In the genomic region with DNA sequence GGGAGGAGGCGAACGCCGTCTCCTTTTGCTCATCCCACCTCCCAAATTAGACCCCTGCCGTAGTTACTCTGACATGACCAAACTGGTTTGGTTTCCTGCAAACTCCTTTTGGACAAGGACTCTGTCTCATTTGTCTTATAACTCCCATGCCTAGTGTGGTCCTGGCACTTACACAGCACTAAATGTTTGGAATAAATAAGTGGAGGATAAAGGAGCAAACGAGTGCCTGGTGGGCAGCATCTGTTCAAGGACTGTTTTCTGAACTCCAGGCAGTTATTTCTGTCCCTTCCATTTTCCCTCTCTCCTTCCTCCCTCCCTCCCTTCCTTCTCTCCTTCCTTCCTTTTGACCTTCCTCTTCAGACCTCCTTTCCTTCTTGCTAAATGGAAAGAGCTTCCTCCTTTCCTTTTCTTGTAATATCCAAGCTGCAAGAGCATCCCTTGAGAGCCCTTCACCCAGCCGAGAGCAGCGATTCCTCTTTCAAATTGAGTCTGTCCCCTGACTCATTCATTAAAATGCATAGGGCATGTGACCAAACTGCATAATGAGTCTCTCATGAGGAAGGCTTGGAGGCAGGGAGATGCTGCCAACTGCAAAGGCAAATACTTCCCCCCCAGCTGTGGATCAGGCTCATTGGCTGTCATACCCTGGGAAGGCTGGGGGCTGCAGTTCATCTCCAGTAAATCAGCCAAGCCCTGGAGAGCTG, we compare ENCODE assay signal across 9 cellular contexts.
DNase-seq lines count a peak whose midpoint lies in the region; ATAC-seq and TF ChIP-seq lines count a peak whose summit lies in the region.
"Had no signal": no experiment of that assay in that cellular context is flagged by ENCODE, and none has a peak within 500 bp of the region (broad histone marks: within the 10 kb centered on the region; RNA-seq: fewer than 3 reads in every experiment).

No MANE protein-coding gene starts in this region.

- H3K9me2 ChIP-seq in Loucy (replicated peaks; ENCODE audit: low read depth, low read length): no peaks in the 10 kb centered on the region

- H3K27ac Mint-ChIP-seq in T-helper 2 cell treated with Interferon-gamma antibody and Interleukin-4, amounts not matched to agents 5 μg/mL and 100 μg/mL, for 36 hours: peak overlapping the region; percentile 48
- H3K27ac Mint-ChIP-seq: activated naive CD4-positive, alpha-beta T cell treated with anti-CD3 and anti-CD28 coated beads, Interleukin-2, amount 50 U/mL, for 24 hours had no signal

- H3K9ac ChIP-seq in Loucy (ENCODE audit: low read depth, low read length, poor library complexity, severe bottlenecking): peak overlapping the region; percentile 10

- peak overlapping the region; percentile 23 for H3K4me3 Mint-ChIP-seq in T-helper 2 cell treated with Interferon-gamma antibody and Interleukin-4, amounts not matched to agents 5 μg/mL and 100 μg/mL, for 36 hours
- H3K4me3 Mint-ChIP-seq: activated naive CD4-positive, alpha-beta T cell treated with anti-CD3 and anti-CD28 coated beads, Interleukin-2, amount 50 U/mL, for 24 hours had no signal

- H3K79me2 ChIP-seq in Loucy (ENCODE audit: insufficient read depth, low read length): no peaks in the 10 kb centered on the region; the same call in 1 of the 2 replicates

- no peak overlapping the region for H2AFZ ChIP-seq in Loucy (ENCODE audit: low read length)
- peak overlapping the region; percentile 1 for H2AFZ ChIP-seq in neuron (ENCODE audit: low read depth, low read length)

- no peaks in the 10 kb centered on the region for H3F3A ChIP-seq in Loucy (ENCODE audit: low read depth)

- H3K9me3 ChIP-seq in Loucy (ENCODE audit: insufficient read depth, low read depth, low read length): no peaks in the 10 kb centered on the region
- H3K9me3 ChIP-seq in neuron (ENCODE audit: low read length): no peaks in the 10 kb centered on the region

- TF ChIP-seq CTCF in Loucy (conservative IDR thresholded peaks at IDR 0.05; ENCODE audit: low read length): no peak

- DNase-seq in GM04504 (ENCODE audit: low read depth) (peak; percentile 88), fibroblast of the conjunctiva (ENCODE audit: low read depth) (peak; percentile 93), HuH-7 (ENCODE audit: low spot score) (no peak)
- DNase-seq in T-helper 2 cell treated with Interferon-gamma antibody and Interleukin-4, amounts not matched to agents 5 μg/mL and 100 μg/mL, for 36 hours (ENCODE audit: low spot score): no peak

- H3K9me3 Mint-ChIP-seq in T-helper 2 cell treated with Interferon-gamma antibody and Interleukin-4, amounts not matched to agents 5 μg/mL and 100 μg/mL, for 36 hours: no peaks in the 10 kb centered on the region
- H3K9me3 Mint-ChIP-seq: activated naive CD4-positive, alpha-beta T cell treated with anti-CD3 and anti-CD28 coated beads, Interleukin-2, amount 50 U/mL, for 24 hours had no signal

- ATAC-seq in GM21619 (IDR thresholded peaks at IDR 0.05; ENCODE audit: unreplicated experiment) (peak; percentile 50), GM19467 (IDR thresholded peaks at IDR 0.05; ENCODE audit: unreplicated experiment) (no peak)

- no peaks in the 10 kb centered on the region for H3K27me3 ChIP-seq in Loucy (ENCODE audit: insufficient read depth, low read length, poor library complexity, severe bottlenecking)
- H3K27me3 ChIP-seq in neuron (ENCODE audit: insufficient read depth, low read length): no peaks in the 10 kb centered on the region

- H3K36me3 ChIP-seq in Loucy (ENCODE audit: insufficient read depth, low read length): no peaks in the 10 kb centered on the region
- H3K36me3 ChIP-seq in neuron (ENCODE audit: insufficient read depth, low read length): no peaks in the 10 kb centered on the region

- peaks cover 29% of the 10 kb centered on the region for H3K4me1 Mint-ChIP-seq in T-helper 2 cell treated with Interferon-gamma antibody and Interleukin-4, amounts not matched to agents 5 μg/mL and 100 μg/mL, for 36 hours (ENCODE audit: low read depth)

- no peaks in the 10 kb centered on the region for H3K27me3 Mint-ChIP-seq in T-helper 2 cell treated with Interferon-gamma antibody and Interleukin-4, amounts not matched to agents 5 μg/mL and 100 μg/mL, for 36 hours (ENCODE audit: low read depth)
- H3K27me3 Mint-ChIP-seq: activated naive CD4-positive, alpha-beta T cell treated with anti-CD3 and anti-CD28 coated beads, Interleukin-2, amount 50 U/mL, for 24 hours had no signal

- H3K4me1 ChIP-seq in Loucy (ENCODE audit: insufficient read depth, low read length, poor library complexity, severe bottlenecking) (peaks cover 17% of the 10 kb centered on the region), neuron (ENCODE audit: insufficient read depth, low read length) (peaks cover 20% of the 10 kb centered on the region)

- H3K4me3 ChIP-seq in Loucy (ENCODE audit: low read length, poor library complexity, severe bottlenecking) (no peak overlapping the region), neuron (ENCODE audit: low read length) (peak overlapping the region; percentile 19)

- no peaks in the 10 kb centered on the region for H4K20me1 ChIP-seq in Loucy (ENCODE audit: insufficient read depth, low read length, poor library complexity, severe bottlenecking)

- peaks cover 3% of the 10 kb centered on the region for H3K36me3 Mint-ChIP-seq in T-helper 2 cell treated with Interferon-gamma antibody and Interleukin-4, amounts not matched to agents 5 μg/mL and 100 μg/mL, for 36 hours (ENCODE audit: low read depth)
- H3K36me3 Mint-ChIP-seq: activated naive CD4-positive, alpha-beta T cell treated with anti-CD3 and anti-CD28 coated beads, Interleukin-2, amount 50 U/mL, for 24 hours had no signal

- H3K4me2 ChIP-seq in Loucy (ENCODE audit: low read depth, low read length, poor library complexity, severe bottlenecking): no peak overlapping the region

Comparison
In these comparisons a context has a peak if more than half of its experiments do, and no peak if none do; other contexts are left out.
1. DNase-seq: peak in GM04504 (single experiment) and fibroblast of the conjunctiva (single experiment); none in T-helper 2 cell treated with Interferon-gamma antibody and Interleukin-4, amounts not matched to agents 5 μg/mL and 100 μg/mL, for 36 hours (single experiment) and HuH-7 (single experiment).